ENCODE assay signal across 8 cellular contexts in genomic region chr1:173205146-173206051, GRCh38. TPM values are rescaled to one million over a fixed set of nuclear protein-coding genes. Genes with fewer than 3 reads are reported as not detected.
DNase-seq lines count a peak whose midpoint lies in the region; ATAC-seq, FAIRE-seq and TF ChIP-seq lines count a peak whose summit lies in the region.

No MANE protein-coding gene starts in this region.

- intact Hi-C loops in pancreas (cut with DNase I) (loop anchor here in 1 of 3 donors (10.0 kb wide), 1 partner anchor 461 kb away; no protein-coding TSS in a partner anchor), colonic mucosa (cut with DNase I) (no loop called here)

- no peak for FAIRE-seq in pancreas (lab: Jason Lieb, UNC)

- H3K9ac ChIP-seq in colonic mucosa (ENCODE audit: low read depth in 2 of 2, low read length in 2 of 2) = no peak overlapping the region

- WGBS in pancreas, 2 donors = 72 to 74% methylated on average over 7 of the region's 7 CpGs

- H3K4me3 ChIP-seq in NB4 (ENCODE audit: low read depth, low read length) (no peak overlapping the region), cardiac fibroblast (replicated peaks in 1 of 2; ENCODE audit: low read depth in 2 of 2, low read length in 2 of 2) (peak overlapping the region in 1 of 2 donors; percentile 58), pancreas (no peak overlapping the region), colonic mucosa (no peak overlapping the region)

- H3K27me3 ChIP-seq in pancreas (no peaks in the 10 kb centered on the region), colonic mucosa (no peaks in the 10 kb centered on the region)

- no peak for TF ChIP-seq POLR2A in NB4 (IDR thresholded peaks at IDR 0.05; ENCODE audit: extremely low read depth, insufficient read length)

- no peak overlapping the region for H3K27ac ChIP-seq in pancreas
- H3K27ac ChIP-seq in colonic mucosa = no peak overlapping the region

- H3K4me1 ChIP-seq in pancreas (peaks cover 0 to 11% (median 3%) of the 10 kb centered on the region in 3 donors), colonic mucosa (no peaks in the 10 kb centered on the region)

- ATAC-seq in GM18907 (IDR thresholded peaks at IDR 0.05; ENCODE audit: unreplicated experiment) (peak; percentile 65), pancreas (peak in 3 of 4 donors; percentile 63 to 65 (median 65)), HG02981 (IDR thresholded peaks at IDR 0.05; ENCODE audit: unreplicated experiment) (no peak)

- TF ChIP-seq CTCF in NB4 (IDR thresholded peaks at IDR 0.05; ENCODE audit: low read depth, low read length) (no peak), cardiac fibroblast (IDR thresholded peaks at IDR 0.05; ENCODE audit: low read depth, low read length) (no peak), pancreas (IDR thresholded peaks at IDR 0.05) (no peak), colonic mucosa (IDR thresholded peaks at IDR 0.05) (no peak), GM10266 (IDR thresholded peaks at IDR 0.05; ENCODE audit: control insufficient read depth, insufficient read depth, low read depth, missing control alignments) (no peak)

- peak; percentile 50 for DNase-seq in NB4 (ENCODE audit: low read depth)
- peak; percentile 80 to 81 for DNase-seq in cardiac fibroblast (ENCODE audit: low read depth in 2 of 2)
- DNase-seq in pancreas = no peak
- no peak for DNase-seq in iPS-NIHi11 (ENCODE audit: low spot score)
- DNase-seq in colonic mucosa = no peak
- DNase-seq in GM10266 (ENCODE audit: extremely low spot score) = no peak

- no peaks in the 10 kb centered on the region for H3K9me3 ChIP-seq in pancreas
- H3K9me3 ChIP-seq in colonic mucosa = no peaks in the 10 kb centered on the region

- H3K36me3 ChIP-seq in pancreas = no peaks in the 10 kb centered on the region
- no peaks in the 10 kb centered on the region for H3K36me3 ChIP-seq in colonic mucosa

RNA-seq across cellular contexts. Expression of gene TNFSF4, which starts 1.7 kb away (rescaled TPM):
- 1 to 10 TPM in 1 of 6 donors, under 1 TPM in 5; 0.25 to 1.1 (median 0.45) TPM for total RNA-seq in pancreas
- polyA plus RNA-seq in pancreas = under 1 TPM; 0.30 to 0.61 TPM
- 1 to 10 TPM in 1 of 2 donors, under 1 TPM in 1; 0.44 to 1.1 TPM for total RNA-seq in colonic mucosa

Comparison
In these comparisons a context has a peak if more than half of its experiments do, and no peak if none do; other contexts are left out.
1. DNase-seq: peak in NB4 (single experiment) and cardiac fibroblast (2 of 2); none in pancreas (0 of 6), iPS-NIHi11 (single experiment), colonic mucosa (single experiment) and GM10266 (single experiment).